Comparison of ENCODE assay signal across 10 cellular contexts in the genomic region with DNA sequence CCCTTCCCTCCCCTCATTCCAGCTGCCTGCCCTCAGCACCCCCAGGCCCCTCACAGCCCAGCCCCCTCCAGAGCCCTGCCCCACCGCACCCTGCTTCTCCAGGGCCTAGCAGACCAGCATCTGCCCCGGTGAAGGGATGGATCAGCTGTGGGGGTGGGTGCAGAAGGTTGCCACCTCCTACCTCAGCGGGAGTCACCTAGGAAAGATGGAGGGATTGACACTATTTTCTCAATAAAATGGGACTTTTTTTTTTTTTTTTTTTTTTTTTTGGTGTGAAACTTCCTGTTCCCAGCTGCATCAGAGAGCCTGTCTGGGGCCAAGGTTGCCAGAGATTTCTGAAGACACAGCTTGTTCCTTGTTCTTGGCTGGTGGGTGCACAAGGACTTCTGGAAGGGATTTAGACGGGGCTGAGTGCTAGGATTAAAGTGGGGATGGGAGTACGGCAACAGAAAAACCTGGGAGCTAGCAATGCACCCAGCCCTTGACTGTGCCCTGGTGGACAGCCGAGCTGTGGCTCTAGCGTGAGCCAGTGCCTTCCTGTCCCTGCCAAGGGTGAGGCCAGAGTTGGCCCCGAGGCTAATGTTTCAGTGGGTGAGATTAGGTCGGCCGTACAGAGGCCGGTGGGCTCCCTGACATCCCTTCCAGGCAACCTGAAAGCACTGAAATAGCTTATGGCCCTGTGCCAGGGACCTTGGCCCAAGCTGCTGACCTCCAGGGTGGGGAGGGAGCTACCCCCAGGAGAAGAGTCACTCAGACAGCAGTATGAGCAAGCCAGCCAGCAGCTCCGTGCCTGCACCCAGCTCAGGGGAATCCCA. TPM values are rescaled to one million over a fixed set of nuclear protein-coding genes. Genes with fewer than 3 reads are reported as not detected.
DNase-seq lines count a peak whose midpoint lies in the region; ATAC-seq lines count a peak whose summit lies in the region.
"Had no signal": no experiment of that assay in that cellular context is flagged by ENCODE, and none has a peak within 500 bp of the region (broad histone marks: within the 10 kb centered on the region; RNA-seq: fewer than 3 reads in every experiment).

No MANE protein-coding gene starts in this region.

- H3K27ac Mint-ChIP-seq in activated T-helper 1 cell treated with anti-CD3 and anti-CD28 coated beads, Interleukin-12 subunit alpha, Interleukin-12 subunit beta, Interleukin-2, Interleukin-4 antibody, amounts not matched to agents 30 ng/mL and 10 ng/mL and 1 ng/mL, durations not matched to agents 14 hours and 24 hours and 36 hours, result no peak overlapping the region

- peaks cover 6% of the 10 kb centered on the region; the same call in 1 of the 2 replicates for H3K4me1 ChIP-seq in SJCRH30

- ATAC-seq in GM21737 (IDR thresholded peaks at IDR 0.05; ENCODE audit: unreplicated experiment), result no peak

- no peaks in the 10 kb centered on the region for H3K36me3 Mint-ChIP-seq in activated T-helper 1 cell treated with anti-CD3 and anti-CD28 coated beads, Interleukin-12 subunit alpha, Interleukin-12 subunit beta, Interleukin-2, Interleukin-4 antibody, amounts not matched to agents 30 ng/mL and 10 ng/mL and 1 ng/mL, durations not matched to agents 14 hours and 24 hours and 36 hours (ENCODE audit: low read depth)

- H3K4me3 Mint-ChIP-seq in activated T-helper 1 cell treated with anti-CD3 and anti-CD28 coated beads, Interleukin-12 subunit alpha, Interleukin-12 subunit beta, Interleukin-2, Interleukin-4 antibody, amounts not matched to agents 30 ng/mL and 10 ng/mL and 1 ng/mL, durations not matched to agents 14 hours and 24 hours and 36 hours, result no peak overlapping the region

- no peaks in the 10 kb centered on the region for H3K9me3 Mint-ChIP-seq in activated T-helper 1 cell treated with anti-CD3 and anti-CD28 coated beads, Interleukin-12 subunit alpha, Interleukin-12 subunit beta, Interleukin-2, Interleukin-4 antibody, amounts not matched to agents 30 ng/mL and 10 ng/mL and 1 ng/mL, durations not matched to agents 14 hours and 24 hours and 36 hours

- no peaks in the 10 kb centered on the region for H3K27me3 ChIP-seq in SJCRH30

- H3K36me3 ChIP-seq in SJCRH30, result no peaks in the 10 kb centered on the region

- H3K9me3 ChIP-seq in SJCRH30 (replicated peaks), result no peaks in the 10 kb centered on the region

- peak overlapping the region; percentile 33 for H3K4me3 ChIP-seq in SJCRH30
- H3K4me3 ChIP-seq: skin epidermis had no signal

- 0 out of 2 replicates have a peak overlapping the region, but pooled peaks have one; percentile 1 for H3K27ac ChIP-seq in SJCRH30
- H3K27ac ChIP-seq: skin epidermis had no signal

- DNase-seq in G401 (ENCODE audit: low spot score) (peak; percentile 26), SJCRH30 (peak; percentile 65 to 73), head of caudate nucleus (peak in 36 of 42 donors; percentile 47 to 85 (median 64)), putamen (ENCODE audit: low spot score) (peak; percentile 59), activated T-cell treated with anti-CD3 and anti-CD28 coated beads for 4 hours (no peak), LoVo (ENCODE audit: low spot score) (no peak)
- no peak for DNase-seq in activated T-helper 1 cell treated with anti-CD3 and anti-CD28 coated beads, Interleukin-12 subunit alpha, Interleukin-12 subunit beta, Interleukin-2, Interleukin-4 antibody, amounts not matched to agents 30 ng/mL and 10 ng/mL and 1 ng/mL, durations not matched to agents 14 hours and 24 hours and 36 hours (ENCODE audit: low spot score)
- DNase-seq: dermis blood vessel endothelial cell had no signal

- intact Hi-C loops in head of caudate nucleus (cut with DNase I), result no loop called here
- intact Hi-C loops in activated T-helper 1 cell treated with anti-CD3 and anti-CD28 coated beads, Interleukin-12 subunit alpha, Interleukin-12 subunit beta, Interleukin-2, Interleukin-4 antibody, amounts not matched to agents 30 ng/mL and 10 ng/mL and 1 ng/mL, durations not matched to agents 14 hours and 24 hours and 36 hours (cut with micrococcal nuclease), result no loop called here

- in situ Hi-C loops in G401 (cut with HindIII; ENCODE audit: low sequenced_read_pairs), result no loop called here

- H3K27me3 Mint-ChIP-seq in activated T-helper 1 cell treated with anti-CD3 and anti-CD28 coated beads, Interleukin-12 subunit alpha, Interleukin-12 subunit beta, Interleukin-2, Interleukin-4 antibody, amounts not matched to agents 30 ng/mL and 10 ng/mL and 1 ng/mL, durations not matched to agents 14 hours and 24 hours and 36 hours (ENCODE audit: insufficient read depth), result peaks cover 21% of the 10 kb centered on the region

- peaks cover 1% of the 10 kb centered on the region for H3K4me1 Mint-ChIP-seq in activated T-helper 1 cell treated with anti-CD3 and anti-CD28 coated beads, Interleukin-12 subunit alpha, Interleukin-12 subunit beta, Interleukin-2, Interleukin-4 antibody, amounts not matched to agents 30 ng/mL and 10 ng/mL and 1 ng/mL, durations not matched to agents 14 hours and 24 hours and 36 hours (ENCODE audit: low read depth)

RNA-seq across cellular contexts. Expression of a gene that starts 4.5 kb away (rescaled TPM):
- 0.14 and 0.18 TPM in 2 replicates for total RNA-seq in G401 (2014; rRNA removed; shearing (Covaris generic))
- total RNA-seq in SJCRH30 (2014; rRNA removed; shearing (Covaris generic)), result 0.04 TPM in 1 of 2 replicates, not detected in the other
- total RNA-seq in activated T-helper 1 cell treated with anti-CD3 and anti-CD28 coated beads, Interleukin-12 subunit alpha, Interleukin-12 subunit beta, Interleukin-2, Interleukin-4 antibody, amounts not matched to agents 30 ng/mL and 10 ng/mL and 1 ng/mL, durations not matched to agents 14 hours and 24 hours and 36 hours, result not detected in 2 replicates

Comparison
In these comparisons a context has a peak if more than half of its experiments do, and no peak if none do; other contexts are left out.
1. DNase-seq: peak in G401 (single experiment), SJCRH30 (2 of 2), head of caudate nucleus (36 of 42) and putamen (single experiment); none in activated T-helper 1 cell treated with anti-CD3 and anti-CD28 coated beads, Interleukin-12 subunit alpha, Interleukin-12 subunit beta, Interleukin-2, Interleukin-4 antibody, amounts not matched to agents 30 ng/mL and 10 ng/mL and 1 ng/mL, durations not matched to agents 14 hours and 24 hours and 36 hours (single experiment), activated T-cell treated with anti-CD3 and anti-CD28 coated beads for 4 hours (single experiment) and LoVo (single experiment).